In genomic region chr12:121005346-121005815, GRCh38 we compare ENCODE assay signal across 8 cellular contexts. TPM values are rescaled to one million over a fixed set of nuclear protein-coding genes. Genes with fewer than 3 reads are reported as not detected.
DNase-seq lines count a peak whose midpoint lies in the region; ATAC-seq and TF ChIP-seq lines count a peak whose summit lies in the region.

No MANE protein-coding gene starts in this region.

- no peaks in the 10 kb centered on the region for H3K4me1 ChIP-seq in CD8-positive, alpha-beta memory T cell (ENCODE audit: insufficient read depth, low read length)
- no peaks in the 10 kb centered on the region for H3K4me1 ChIP-seq in SJCRH30
- no peaks in the 10 kb centered on the region for H3K4me1 ChIP-seq in lower lobe of right lung
- no peaks in the 10 kb centered on the region for H3K4me1 ChIP-seq in testis
- no peaks in the 10 kb centered on the region for H3K4me1 ChIP-seq in gastroesophageal sphincter

- H3K9me3 Mint-ChIP-seq in CD8-positive, alpha-beta memory T cell: no peaks in the 10 kb centered on the region

- peaks cover 11% of the 10 kb centered on the region for H3K36me3 ChIP-seq in CD8-positive, alpha-beta memory T cell (ENCODE audit: insufficient read depth, low read length)
- H3K36me3 ChIP-seq in SJCRH30 (peaks cover 17% of the 10 kb centered on the region; the same call in 1 of the 2 replicates), lower lobe of right lung (peaks cover 81% of the 10 kb centered on the region), testis (ENCODE audit: low read depth, missing control alignments) (peaks cover 4% of the 10 kb centered on the region), gastroesophageal sphincter (peaks cover 0 to 100% of the 10 kb centered on the region in 2 donors)

- no peak for TF ChIP-seq EP300 in gastroesophageal sphincter (IDR thresholded peaks at IDR 0.05)

- H3K36me3 Mint-ChIP-seq in CD8-positive, alpha-beta memory T cell: peaks cover 4 to 82% (median 19%) of the 10 kb centered on the region in 3 donors

- DNase-seq in CD8-positive, alpha-beta memory T cell: peak; percentile 11 to 55 (median 28)
- DNase-seq in HL-60 (ENCODE audit: low read depth in 1 of 2, low spot score in 1 of 2): peak in 1 of 2 experiments; percentile 57
- peak; percentile 35 to 59 for DNase-seq in SJCRH30
- DNase-seq in astrocyte of the cerebellum (ENCODE audit: low read depth): no peak
- no peak for DNase-seq in lower lobe of right lung
- DNase-seq in testis: peak; percentile 62
- DNase-seq in dedifferentiated amniotic fluid mesenchymal stem cell (ENCODE audit: extremely low spot score): no peak

- H3K27ac ChIP-seq in CD8-positive, alpha-beta memory T cell (ENCODE audit: low read depth, low read length): no peak overlapping the region
- H3K27ac ChIP-seq in HL-60 (replicated peaks): no peak overlapping the region
- no peak overlapping the region for H3K27ac ChIP-seq in SJCRH30
- H3K27ac ChIP-seq in lower lobe of right lung: no peak overlapping the region
- no peak overlapping the region for H3K27ac ChIP-seq in testis
- no peak overlapping the region for H3K27ac ChIP-seq in gastroesophageal sphincter

- no peaks in the 10 kb centered on the region for H3K27me3 ChIP-seq in CD8-positive, alpha-beta memory T cell (ENCODE audit: insufficient read depth, low read length, poor library complexity, severe bottlenecking)
- H3K27me3 ChIP-seq in HL-60 (ENCODE audit: insufficient read depth, poor library complexity, severe bottlenecking) (no peaks in the 10 kb centered on the region), SJCRH30 (no peaks in the 10 kb centered on the region), lower lobe of right lung (ENCODE audit: low read depth) (no peaks in the 10 kb centered on the region), testis (no peaks in the 10 kb centered on the region), gastroesophageal sphincter (no peaks in the 10 kb centered on the region)

- POLR2A ChIA-PET in CD8-positive, alpha-beta memory T cell (lab: Charles Lee): interaction anchor here (1.6 kb wide), 1 partner anchor 55 kb away, joined by 15 read pairs; no protein-coding TSS in a partner anchor

- no peak overlapping the region for H3K4me3 ChIP-seq in CD8-positive, alpha-beta memory T cell (ENCODE audit: low read length)
- H3K4me3 ChIP-seq in HL-60 (replicated peaks; ENCODE audit: insufficient read depth, low read length) (no peak overlapping the region), SJCRH30 (no peak overlapping the region), astrocyte of the cerebellum (ENCODE audit: low read depth, low read length) (no peak overlapping the region), lower lobe of right lung (no peak overlapping the region), testis (no peak overlapping the region), gastroesophageal sphincter (no peak overlapping the region)

- ATAC-seq in lower lobe of right lung: peak; percentile 18 to 54
- ATAC-seq in gastroesophageal sphincter: no peak

- no peak for TF ChIP-seq POLR2A in testis (IDR thresholded peaks at IDR 0.05)
- no peak for TF ChIP-seq POLR2A in gastroesophageal sphincter (IDR thresholded peaks at IDR 0.05)

- no peak overlapping the region for H3K4me3 Mint-ChIP-seq in CD8-positive, alpha-beta memory T cell

- no peaks in the 10 kb centered on the region for H3K27me3 Mint-ChIP-seq in CD8-positive, alpha-beta memory T cell

- peak overlapping the region in 3 of 8 donors; percentile 9 to 45 (median 17) for H3K27ac Mint-ChIP-seq in CD8-positive, alpha-beta memory T cell

- WGBS in testis, 2 donors: 50 to 76% methylated on average over 6 to 9 of the region's 9 CpGs
- 60 to 66% methylated on average over 1 to 8 of the region's 9 CpGs for WGBS in gastroesophageal sphincter (ENCODE audit: low coverage in 1 of 2), 2 donors

- CTCF ChIA-PET in CD8-positive, alpha-beta memory T cell (lab: Charles Lee): interaction anchor here (0.6 to 5.4 kb wide), 8 partner anchors 33 to 107 kb away, joined by 3 to 36 read pairs (median 3); no protein-coding TSS in a partner anchor

- H3K9me3 ChIP-seq in CD8-positive, alpha-beta memory T cell (ENCODE audit: low read length): no peaks in the 10 kb centered on the region
- H3K9me3 ChIP-seq in SJCRH30 (replicated peaks) (no peaks in the 10 kb centered on the region), lower lobe of right lung (no peaks in the 10 kb centered on the region), testis (no peaks in the 10 kb centered on the region), gastroesophageal sphincter (no peaks in the 10 kb centered on the region)

- in situ Hi-C loops in astrocyte of the cerebellum (cut with HindIII; ENCODE audit: low sequenced_read_pairs): loop anchor here (10.0 kb wide), 1 partner anchor 361 kb away; the partner anchor contains the start of gene CABP1

- peaks cover 0 to 3% (median 0%) of the 10 kb centered on the region in 3 donors for H3K4me1 Mint-ChIP-seq in CD8-positive, alpha-beta memory T cell

- TF ChIP-seq CTCF in HL-60 (IDR thresholded peaks at IDR 0.05; ENCODE audit: insufficient read depth, low read length) (peak; percentile 61), astrocyte of the cerebellum (IDR thresholded peaks at IDR 0.05; ENCODE audit: low read depth, low read length, missing control alignments) (peak; percentile 69), lower lobe of right lung (IDR thresholded peaks at IDR 0.05) (peak; percentile 52), testis (IDR thresholded peaks at IDR 0.05) (peak in 2 of 3 experiments; percentile 42 to 43), gastroesophageal sphincter (IDR thresholded peaks at IDR 0.05) (peak in 1 of 4 experiments; percentile 30)

- intact Hi-C loops in lower lobe of right lung (cut with DNase I) (no loop called here), testis (cut with DNase I; ENCODE audit: low total_unique reads) (no loop called here)

RNA-seq across cellular contexts. Expression of gene C12orf43, which starts 10.9 kb away (rescaled TPM):
- 10 to 100 TPM; 38.1 to 40.3 TPM for total RNA-seq in CD8-positive, alpha-beta memory T cell
- polyA plus RNA-seq in CD8-positive, alpha-beta memory T cell: 24.9 TPM
- total RNA-seq in SJCRH30 (2014; rRNA removed; shearing (Covaris generic)): 17.2 and 18.9 TPM in 2 replicates
- 12.3 TPM for total RNA-seq in lower lobe of right lung
- total RNA-seq in testis: 10 to 100 TPM; 14.3 to 16.5 TPM
- polyA plus RNA-seq in testis (ENCODE audit: insufficient read depth, low read depth, low replicate concordance): 15.9 TPM
- 10 to 100 TPM; 15.1 to 20.2 (median 17.7) TPM for total RNA-seq in gastroesophageal sphincter

RNA-seq across cellular contexts. Expression of gene HNF1A, which starts 27.0 kb away (rescaled TPM):
- total RNA-seq in CD8-positive, alpha-beta memory T cell: not detected
- polyA plus RNA-seq in CD8-positive, alpha-beta memory T cell: not detected
- 0.04 and 0.10 TPM in 2 replicates for total RNA-seq in SJCRH30 (2014; rRNA removed; shearing (Covaris generic))
- 0.24 TPM for total RNA-seq in lower lobe of right lung
- total RNA-seq in testis: under 1 TPM; 0.79 to 0.81 TPM
- polyA plus RNA-seq in testis (ENCODE audit: insufficient read depth, low read depth, low replicate concordance): 0.70 TPM
- under 1 TPM in 2 of 4 donors, not detected in 2; 0.27 to 0.47 TPM for total RNA-seq in gastroesophageal sphincter

RNA-seq across cellular contexts. Expression of gene OASL, which starts 33.7 kb away (rescaled TPM):
- total RNA-seq in CD8-positive, alpha-beta memory T cell: 1 to 10 TPM; 4.0 to 4.3 TPM
- polyA plus RNA-seq in CD8-positive, alpha-beta memory T cell: 21.2 TPM
- total RNA-seq in SJCRH30 (2014; rRNA removed; shearing (Covaris generic)): not detected in 2 replicates
- total RNA-seq in lower lobe of right lung: 21.1 TPM
- 1 to 10 TPM in 1 of 2 donors, under 1 TPM in 1; 0.74 to 1.8 TPM for total RNA-seq in testis
- polyA plus RNA-seq in testis (ENCODE audit: insufficient read depth, low read depth, low replicate concordance): 2.8 TPM
- 1 to 10 TPM in 1 of 4 donors, under 1 TPM in 3; 0.31 to 3.0 (median 0.38) TPM for total RNA-seq in gastroesophageal sphincter

Comparison
In these comparisons a context has a peak if more than half of its experiments do, and no peak if none do; other contexts are left out.
1. DNase-seq: peak in CD8-positive, alpha-beta memory T cell (5 of 5), SJCRH30 (2 of 2) and testis (single experiment); none in astrocyte of the cerebellum (single experiment), lower lobe of right lung (single experiment) and dedifferentiated amniotic fluid mesenchymal stem cell (single experiment).